8 cellular contexts compared by ENCODE assay signal in genomic region chr15:66701422-66702034, GRCh38. TPM values are rescaled to one million over a fixed set of nuclear protein-coding genes. Genes with fewer than 3 reads are reported as not detected.
DNase-seq lines count a peak whose midpoint lies in the region; ATAC-seq and TF ChIP-seq lines count a peak whose summit lies in the region.

No MANE protein-coding gene starts in this region.

- H3K36me3 Mint-ChIP-seq in brain = no peaks in the 10 kb centered on the region
- H3K36me3 Mint-ChIP-seq in immature natural killer cell = no peaks in the 10 kb centered on the region

- H3K27me3 Mint-ChIP-seq in brain = peaks cover 44% of the 10 kb centered on the region
- H3K27me3 Mint-ChIP-seq in immature natural killer cell (ENCODE audit: low read depth in 3 of 3) = peaks cover 5 to 17% (median 13%) of the 10 kb centered on the region in 3 donors

- DNase-seq in stimulated activated naive CD4-positive, alpha-beta T cell (lab: John Stamatoyannopoulos, UW) = peak in 4 of 6 experiments; percentile 45 to 80 (median 58)
- DNase-seq in stimulated activated naive CD4-positive, alpha-beta T cell treated with Interleukin-2 at 50 U/mL for 16 hours (lab: John Stamatoyannopoulos, UW) = no peak
- DNase-seq in RPMI7951 (ENCODE audit: low read depth) (peak; percentile 73), immature natural killer cell (no peak), RPMI8226 (no peak)
- peak; percentile 23 for DNase-seq in stimulated activated CD4-positive, alpha-beta T cell treated with anti-CD3 and anti-CD28 coated beads, Interleukin-1b, Interleukin-23, amount 100 ng/mL, for 48 hours

- ATAC-seq in HG02981 (IDR thresholded peaks at IDR 0.05; ENCODE audit: unreplicated experiment) = peak; percentile 25

- peak overlapping the region; percentile 88 to 96 (median 93) for H3K4me3 Mint-ChIP-seq in brain
- H3K4me3 Mint-ChIP-seq in immature natural killer cell = peak overlapping the region; percentile 85 to 93 (median 89)

- H3K9me3 Mint-ChIP-seq in brain = no peaks in the 10 kb centered on the region
- H3K9me3 Mint-ChIP-seq in immature natural killer cell = no peaks in the 10 kb centered on the region

- H3K4me1 Mint-ChIP-seq in brain (peaks cover 31% of the 10 kb centered on the region), immature natural killer cell (peaks cover 22 to 27% of the 10 kb centered on the region in 2 donors)

- TF ChIP-seq CTCF in brain (conservative IDR thresholded peaks at IDR 0.05) = no peak

- H3K27ac Mint-ChIP-seq in brain (peak overlapping the region in 4 of 5 experiments; percentile 77 to 98 (median 87)), immature natural killer cell (peak overlapping the region in 4 of 6 donors; percentile 45 to 70 (median 54))

RNA-seq across cellular contexts. Expression of gene SMAD6, which starts 0.5 kb away (rescaled TPM):
- total RNA-seq in RPMI7951 (2014; rRNA removed; shearing (Covaris generic)) = 2.0 and 2.7 TPM in 2 replicates
- polyA plus RNA-seq in brain (ENCODE audit: insufficient read depth, low read depth, low replicate concordance) (2.3 TPM), immature natural killer cell (not detected)

Comparison
In these comparisons a context has a peak if more than half of its experiments do, and no peak if none do; other contexts are left out.
1. DNase-seq: peak in stimulated activated naive CD4-positive, alpha-beta T cell (4 of 6), RPMI7951 (single experiment) and stimulated activated CD4-positive, alpha-beta T cell treated with anti-CD3 and anti-CD28 coated beads, Interleukin-1b, Interleukin-23, amount 100 ng/mL, for 48 hours (single experiment); none in stimulated activated naive CD4-positive, alpha-beta T cell treated with Interleukin-2 at 50 U/mL for 16 hours (single experiment), immature natural killer cell (0 of 3) and RPMI8226 (single experiment).